20 cellular contexts compared by ENCODE assay signal in the genomic region with DNA sequence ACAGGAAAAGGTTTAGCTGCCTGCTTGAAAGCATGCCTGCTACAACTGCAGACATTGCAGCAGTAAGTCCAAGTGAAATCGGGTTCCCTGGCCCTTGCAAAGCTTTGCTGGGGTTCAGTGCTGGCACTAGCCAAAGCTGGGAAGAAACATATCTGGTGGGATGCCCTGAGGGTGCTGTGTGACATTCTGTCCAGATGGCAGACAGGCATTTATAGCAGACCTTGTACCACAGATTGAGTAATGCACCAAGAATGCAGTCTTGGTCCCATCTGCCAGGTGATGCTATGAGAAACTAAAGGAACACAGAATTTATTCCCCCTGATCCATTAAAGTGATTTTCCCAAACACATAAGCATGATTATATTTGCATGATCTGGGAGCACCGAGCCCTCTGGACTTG.
DNase-seq lines count a peak whose midpoint lies in the region; ATAC-seq and TF ChIP-seq lines count a peak whose summit lies in the region.
"Had no signal": no experiment of that assay in that cellular context is flagged by ENCODE, and none has a peak within 500 bp of the region (broad histone marks: within the 10 kb centered on the region; RNA-seq: fewer than 3 reads in every experiment).

No MANE protein-coding gene starts in this region.

- H3K27me3 Mint-ChIP-seq in activated CD4-positive, alpha-beta T cell treated with anti-CD3 and anti-CD28 coated beads, Interleukin-2, amount 10 ng/mL, durations not matched to agents 24 days and 14 days, result no peaks in the 10 kb centered on the region

- H3K27ac ChIP-seq in SK-N-SH (ENCODE audit: low read depth in 2 of 2, low read length in 1 of 2) (no peak overlapping the region), mesendoderm (ENCODE audit: low read depth, low read length) (no peak overlapping the region)
- H3K27ac ChIP-seq: SJCRH30 had no signal

- POLR2A ChIA-PET in SK-N-SH (lab: Yijun Ruan, JAX), result no interaction called here

- H2BK5ac ChIP-seq in mesendoderm (ENCODE audit: low read length), result no peak overlapping the region

- H3K23ac ChIP-seq in mesendoderm (ENCODE audit: low read length), result no peak overlapping the region

- 0% methylated on average over 2 of the region's 2 CpGs for WGBS in SK-N-SH (ENCODE audit: low lambda C conversion rate)
- WGBS in mesendoderm (ENCODE audit: extremely low coverage, insufficient coverage, low lambda C conversion rate), result no CpG with 5 or more reads among the region's 2 CpGs

- H3K4me1 ChIP-seq in SK-N-SH (ENCODE audit: control insufficient read depth in 1 of 2, insufficient read depth in 2 of 2, low read depth in 1 of 2, low read length in 1 of 2) (peaks cover 0 to 5% of the 10 kb centered on the region in 2 experiments; a peak in 1 of 4 replicates), mesendoderm (ENCODE audit: control insufficient read depth, low read depth, low read length) (peaks cover 8% of the 10 kb centered on the region)
- H3K4me1 ChIP-seq: SJCRH30 had no signal

- no peak for TF ChIP-seq RAD21 in SK-N-SH (IDR thresholded peaks at IDR 0.05; ENCODE audit: low read length)

- no peak for TF ChIP-seq CTCF in SK-N-SH (IDR thresholded peaks at IDR 0.05)

- H3K9me3 ChIP-seq in SK-N-SH, result no peaks in the 10 kb centered on the region
- H3K9me3 ChIP-seq: SJCRH30 had no signal

- no peak overlapping the region for H2AFZ ChIP-seq in SK-N-SH (ENCODE audit: low read depth)

- H3F3A ChIP-seq in SK-N-SH (replicated peaks; ENCODE audit: insufficient read depth), result no peaks in the 10 kb centered on the region

- H3K9ac ChIP-seq in SK-N-SH (no peak overlapping the region), mesendoderm (ENCODE audit: low read length) (no peak overlapping the region)

- H3K79me2 ChIP-seq in SK-N-SH (ENCODE audit: insufficient read depth), result no peaks in the 10 kb centered on the region
- no peaks in the 10 kb centered on the region for H3K79me2 ChIP-seq in mesendoderm (ENCODE audit: control insufficient read depth, insufficient read depth, low read length)

- H3K18ac ChIP-seq in mesendoderm (ENCODE audit: low read length), result no peak overlapping the region

- intact Hi-C loops in activated CD4-positive, alpha-beta T cell treated with anti-CD3 and anti-CD28 coated beads, Interleukin-2, amount 10 ng/mL, durations not matched to agents 24 days and 14 days (cut with micrococcal nuclease), result no loop called here

- no peak overlapping the region for H2AK5ac ChIP-seq in mesendoderm (ENCODE audit: low read length)

- no peaks in the 10 kb centered on the region for H3K36me3 Mint-ChIP-seq in activated CD4-positive, alpha-beta T cell treated with anti-CD3 and anti-CD28 coated beads, Interleukin-2, amount 10 ng/mL, durations not matched to agents 24 days and 14 days (ENCODE audit: low read depth)
- H3K36me3 Mint-ChIP-seq: CD14-positive monocyte had no signal

- no peaks in the 10 kb centered on the region for H3K27me3 ChIP-seq in SK-N-SH (ENCODE audit: insufficient read depth)
- H3K27me3 ChIP-seq in mesendoderm (ENCODE audit: insufficient read depth, low read length, poor library complexity), result no peaks in the 10 kb centered on the region
- H3K27me3 ChIP-seq: SJCRH30 had no signal

- H3K27ac Mint-ChIP-seq in activated CD4-positive, alpha-beta T cell treated with anti-CD3 and anti-CD28 coated beads, Interleukin-2, amount 10 ng/mL, durations not matched to agents 24 days and 14 days, result no peak overlapping the region
- H3K27ac Mint-ChIP-seq: CD14-positive monocyte, H9 had no signal

- H4K5ac ChIP-seq in mesendoderm (ENCODE audit: low read length), result no peak overlapping the region

- no peak for ATAC-seq in SK-N-SH treated with all-trans-retinoic acid at 6 μM for 48 hours
- no peak for ATAC-seq in activated CD4-positive, CD25-positive, alpha-beta regulatory T cell treated with anti-CD3 and anti-CD28 coated beads, Interleukin-2, amount 50 U/mL, for 24 hours
- ATAC-seq: GM12878, Panc1 had no signal

- no peak overlapping the region for H2BK15ac ChIP-seq in mesendoderm (replicated peaks; ENCODE audit: low read depth)

- H3K4me3 Mint-ChIP-seq in activated CD4-positive, alpha-beta T cell treated with anti-CD3 and anti-CD28 coated beads, Interleukin-2, amount 10 ng/mL, durations not matched to agents 24 days and 14 days, result no peak overlapping the region
- H3K4me3 Mint-ChIP-seq: CD14-positive monocyte, H9 had no signal

- peak; percentile 15 for DNase-seq in SK-N-SH
- peak; percentile 58 for DNase-seq in NCI-H1694 (lab: John Stamatoyannopoulos, UW)
- DNase-seq in RPMI7951 (ENCODE audit: low read depth), result peak; percentile 81
- peak; percentile 40 for DNase-seq in mesendoderm
- no peak for DNase-seq in activated CD4-positive, alpha-beta T cell treated with anti-CD3 and anti-CD28 coated beads, Interleukin-2, amount 10 ng/mL, durations not matched to agents 24 days and 14 days
- DNase-seq in NCI-H526 (lab: John Stamatoyannopoulos, UW), result no peak
- DNase-seq: AML-193; H9; KBM-7; NCI-H1092 treated with DMSO at 0.1 percent for 48 hours; NCI-H1436 treated with DMSO at 0.1 percent for 48 hours; NCI-H2029 treated with DMSO at 0.1 percent for 48 hours; NCI-H446; NK-92 treated with Interleukin-12 subunit alpha and Interleukin-12 subunit beta, amount 100 ng/mL, for 24 hours had no signal

- no peaks in the 10 kb centered on the region for H3K9me3 Mint-ChIP-seq in activated CD4-positive, alpha-beta T cell treated with anti-CD3 and anti-CD28 coated beads, Interleukin-2, amount 10 ng/mL, durations not matched to agents 24 days and 14 days
- H3K9me3 Mint-ChIP-seq: H9 had no signal

- H4K8ac ChIP-seq in mesendoderm (ENCODE audit: low read depth, low read length), result no peak overlapping the region

- no peak overlapping the region for H3K56ac ChIP-seq in mesendoderm (ENCODE audit: low read length)

- no peak for TF ChIP-seq EP300 in SK-N-SH (IDR thresholded peaks at IDR 0.05; ENCODE audit: borderline replicate concordance in 1 of 2, low read depth in 1 of 2, low read length in 1 of 2)

- H3K4me2 ChIP-seq in SK-N-SH (no peak overlapping the region), mesendoderm (ENCODE audit: low read length) (no peak overlapping the region)

- no peak overlapping the region for H2BK120ac ChIP-seq in mesendoderm (ENCODE audit: low read depth, low read length)

- no peaks in the 10 kb centered on the region for H3K4me1 Mint-ChIP-seq in activated CD4-positive, alpha-beta T cell treated with anti-CD3 and anti-CD28 coated beads, Interleukin-2, amount 10 ng/mL, durations not matched to agents 24 days and 14 days
- H3K4me1 Mint-ChIP-seq: CD14-positive monocyte had no signal

- H3K36me3 ChIP-seq in SK-N-SH (replicated peaks in 1 of 2; ENCODE audit: control insufficient read depth in 1 of 2, insufficient read depth in 2 of 2, low read length in 1 of 2) (no peaks in the 10 kb centered on the region), mesendoderm (ENCODE audit: control insufficient read depth, insufficient read depth, low read length) (no peaks in the 10 kb centered on the region)
- H3K36me3 ChIP-seq: SJCRH30 had no signal

- no peaks in the 10 kb centered on the region for H3K79me1 ChIP-seq in mesendoderm (ENCODE audit: low read length)

- H3K4ac ChIP-seq in mesendoderm (ENCODE audit: low read depth, low read length), result no peak overlapping the region

- CTCF ChIA-PET in SK-N-SH (lab: Yijun Ruan, JAX), result interaction anchor here (0.9 to 1.2 kb wide), 2 partner anchors 54 to 298 kb away, joined by 3 read pairs; no protein-coding TSS in a partner anchor

- H4K20me1 ChIP-seq in SK-N-SH (ENCODE audit: insufficient read depth), result no peaks in the 10 kb centered on the region

- no peaks in the 10 kb centered on the region for H3K9me2 ChIP-seq in SK-N-SH

- H3K4me3 ChIP-seq in SK-N-SH (ENCODE audit: low read depth in 2 of 2, low read length in 1 of 2) (no peak overlapping the region), mesendoderm (ENCODE audit: low read length) (no peak overlapping the region)
- H3K4me3 ChIP-seq: GM12878, SJCRH30 had no signal

TF ChIP-seq in SK-N-SH, 30 proteins besides CTCF, POLR2A, EP300 and RAD21 (continues in another document):
- TF ChIP-seq TCF12 (IDR thresholded peaks at IDR 0.05) (no peak), SIN3A (IDR thresholded peaks at IDR 0.05; ENCODE audit: borderline replicate concordance, low read depth, low read length) (no peak), SMC3 (IDR thresholded peaks at IDR 0.05; ENCODE audit: low read depth, low read length) (no peak)
- TF ChIP-seq, protein P1, sequence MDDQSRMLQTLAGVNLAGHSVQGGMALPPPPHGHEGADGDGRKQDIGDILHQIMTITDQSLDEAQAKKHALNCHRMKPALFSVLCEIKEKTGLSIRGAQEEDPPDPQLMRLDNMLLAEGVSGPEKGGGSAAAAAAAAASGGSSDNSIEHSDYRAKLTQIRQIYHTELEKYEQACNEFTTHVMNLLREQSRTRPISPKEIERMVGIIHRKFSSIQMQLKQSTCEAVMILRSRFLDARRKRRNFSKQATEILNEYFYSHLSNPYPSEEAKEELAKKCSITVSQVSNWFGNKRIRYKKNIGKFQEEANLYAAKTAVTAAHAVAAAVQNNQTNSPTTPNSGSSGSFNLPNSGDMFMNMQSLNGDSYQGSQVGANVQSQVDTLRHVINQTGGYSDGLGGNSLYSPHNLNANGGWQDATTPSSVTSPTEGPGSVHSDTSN (IDR thresholded peaks at IDR 0.05), result no peak

TF ChIP-seq in SK-N-SH treated with all-trans-retinoic acid at 6 μM for 48 hours, 23 proteins besides CTCF, POLR2A, EP300 and RAD21:
- no peak for TF ChIP-seq ZNF565 (CRISPR knock-in tag; conservative IDR thresholded peaks at IDR 0.05; ENCODE audit: low read depth)
- TF ChIP-seq, protein P2, sequence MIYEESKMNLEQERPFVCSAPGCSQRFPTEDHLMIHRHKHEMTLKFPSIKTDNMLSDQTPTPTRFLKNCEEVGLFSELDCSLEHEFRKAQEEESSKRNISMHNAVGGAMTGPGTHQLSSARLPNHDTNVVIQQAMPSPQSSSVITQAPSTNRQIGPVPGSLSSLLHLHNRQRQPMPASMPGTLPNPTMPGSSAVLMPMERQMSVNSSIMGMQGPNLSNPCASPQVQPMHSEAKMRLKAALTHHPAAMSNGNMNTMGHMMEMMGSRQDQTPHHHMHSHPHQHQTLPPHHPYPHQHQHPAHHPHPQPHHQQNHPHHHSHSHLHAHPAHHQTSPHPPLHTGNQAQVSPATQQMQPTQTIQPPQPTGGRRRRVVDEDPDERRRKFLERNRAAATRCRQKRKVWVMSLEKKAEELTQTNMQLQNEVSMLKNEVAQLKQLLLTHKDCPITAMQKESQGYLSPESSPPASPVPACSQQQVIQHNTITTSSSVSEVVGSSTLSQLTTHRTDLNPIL (CRISPR knock-in tag; IDR thresholded peaks at IDR 0.05; ENCODE audit: low read depth), result no peak
- TF ChIP-seq GLIS3 (CRISPR knock-in tag; IDR thresholded peaks at IDR 0.05), result no peak
- TF ChIP-seq ZNF70 (CRISPR knock-in tag; IDR thresholded peaks at IDR 0.05), result no peak
- no peak for TF ChIP-seq CSDC2 (CRISPR knock-in tag; IDR thresholded peaks at IDR 0.05)
- TF ChIP-seq SNAI2 (CRISPR knock-in tag; IDR thresholded peaks at IDR 0.05), result no peak
- no peak for TF ChIP-seq ARNTL (CRISPR knock-in tag; IDR thresholded peaks at IDR 0.05; ENCODE audit: borderline replicate concordance, low read depth)
TF ChIP-seq in SK-N-SH treated with all-trans-retinoic acid at 6 μM for 48 hours: peak in this region for 0.

Comparison
In these comparisons a context has a peak if more than half of its experiments do, and no peak if none do; other contexts are left out.
1. DNase-seq: peak in SK-N-SH (single experiment), NCI-H1694 (single experiment), RPMI7951 (single experiment) and mesendoderm (single experiment); none in activated CD4-positive, alpha-beta T cell treated with anti-CD3 and anti-CD28 coated beads, Interleukin-2, amount 10 ng/mL, durations not matched to agents 24 days and 14 days (single experiment) and NCI-H526 (0 of 2).